ENCODE assay signal across 19 cellular contexts in the genomic region with DNA sequence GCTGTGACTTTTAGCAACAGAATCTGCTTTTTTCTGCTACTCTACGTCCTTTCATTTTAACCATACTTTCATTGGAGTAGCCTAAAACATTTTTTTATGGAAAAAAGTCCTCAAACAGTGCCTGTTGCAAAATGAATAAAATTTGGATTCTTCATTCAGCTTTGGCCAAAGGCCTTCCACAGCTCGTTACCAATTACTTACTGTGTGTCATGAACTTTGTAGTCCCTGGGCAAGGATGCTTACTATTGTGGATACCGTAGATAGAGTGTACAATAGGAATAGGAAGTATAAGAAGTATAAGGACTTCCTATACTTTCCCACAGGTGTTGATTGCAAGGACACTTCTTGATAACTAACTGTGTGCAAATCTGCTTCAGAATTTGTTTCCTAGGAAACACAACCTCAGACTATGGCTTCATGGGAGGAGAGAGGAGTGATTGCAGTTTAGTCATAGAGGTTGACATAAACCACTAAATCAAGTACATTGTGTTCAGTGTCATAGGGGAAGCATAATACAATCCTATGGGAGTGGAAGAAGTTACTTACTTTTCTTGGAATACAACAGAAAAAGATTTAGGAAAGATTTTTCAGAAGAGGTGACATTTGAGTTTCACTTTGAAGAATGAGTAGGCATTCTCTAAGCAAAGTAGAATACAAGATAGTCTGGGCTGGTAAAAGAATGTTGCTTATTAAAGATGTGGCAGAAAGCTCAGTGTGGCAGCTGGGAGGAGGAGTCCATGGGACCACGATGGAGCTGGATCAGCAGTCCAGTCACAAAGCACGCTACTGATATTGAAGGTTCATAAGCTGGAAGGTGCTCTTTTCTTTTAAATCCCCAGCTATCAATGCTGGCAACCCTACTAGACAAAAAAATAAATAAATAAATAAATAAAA.
A peak's percentile ranks its signal among the peaks of the same experiment; 100 is the strongest.
DNase-seq lines count a peak whose midpoint lies in the region; ATAC-seq and TF ChIP-seq lines count a peak whose summit lies in the region.
"Had no signal": no experiment of that assay in that cellular context is flagged by ENCODE, and none has a peak within 500 bp of the region (broad histone marks: within the 10 kb centered on the region; RNA-seq: fewer than 3 reads in every experiment).

No MANE protein-coding gene starts in this region.

- H3K9me3 Mint-ChIP-seq in activated CD4-positive, alpha-beta memory T cell treated with anti-CD3 and anti-CD28 coated beads for 36 hours = no peaks in the 10 kb centered on the region
- H3K9me3 Mint-ChIP-seq: activated T-helper 17 cell treated with anti-CD3 and anti-CD28 coated beads, Interleukin-2, amount 50 U/mL, for 72 hours; CD8-positive, alpha-beta memory T cell had no signal

- no peak for TF ChIP-seq RAD21 in SK-N-SH (IDR thresholded peaks at IDR 0.05; ENCODE audit: low read length)

- no peak for TF ChIP-seq EP300 in SK-N-SH (IDR thresholded peaks at IDR 0.05; ENCODE audit: borderline replicate concordance in 1 of 2, low read depth in 1 of 2, low read length in 1 of 2)

- no peak overlapping the region for H3K4me3 ChIP-seq in SK-N-SH (ENCODE audit: low read depth in 2 of 2, low read length in 1 of 2)
- no peak overlapping the region for H3K4me3 ChIP-seq in lower lobe of right lung
- H3K4me3 ChIP-seq: ovary, spleen had no signal

- peaks cover 6% of the 10 kb centered on the region for H3K36me3 Mint-ChIP-seq in activated CD4-positive, alpha-beta memory T cell treated with anti-CD3 and anti-CD28 coated beads for 36 hours

- peak; percentile 6 for DNase-seq in AG08395 (ENCODE audit: low spot score)
- no peak for DNase-seq in SK-N-SH
- DNase-seq in lower lobe of right lung = no peak
- DNase-seq in effector CD4-positive, alpha-beta T cell = no peak
- no peak for DNase-seq in activated CD4-positive, alpha-beta memory T cell treated with anti-CD3 and anti-CD28 coated beads for 36 hours
- DNase-seq in left ventricle myocardium superior = no peak
- DNase-seq in activated naive CD4-positive, alpha-beta T cell treated with Interleukin-2 at 50 U/mL for 16 hours = no peak
- DNase-seq: ACHN; activated CD8-positive, alpha-beta T cell treated with anti-CD3 and anti-CD28 coated beads, Interleukin-2, amount 10 ng/mL, durations not matched to agents 7 days and 5 days; CD8-positive, alpha-beta memory T cell; effector CD8-positive, alpha-beta T cell; Kasumi-1; NCI-H187; ovary; spleen; stimulated activated naive CD4-positive, alpha-beta T cell; trophoblast cell had no signal

- peaks cover 3 to 6% of the 10 kb centered on the region in 2 experiments; a peak in 3 of 4 replicates for H3K4me1 ChIP-seq in SK-N-SH (ENCODE audit: control insufficient read depth in 1 of 2, insufficient read depth in 2 of 2, low read depth in 1 of 2, low read length in 1 of 2)
- H3K4me1 ChIP-seq in lower lobe of right lung = no peaks in the 10 kb centered on the region
- H3K4me1 ChIP-seq: spleen had no signal

- H3K36me3 ChIP-seq in SK-N-SH (replicated peaks in 1 of 2; ENCODE audit: control insufficient read depth in 1 of 2, insufficient read depth in 2 of 2, low read length in 1 of 2) (peaks cover 2 to 7% of the 10 kb centered on the region in 2 experiments), lower lobe of right lung (peaks cover 8% of the 10 kb centered on the region)
- H3K36me3 ChIP-seq: ovary had no signal

- peaks cover 5% of the 10 kb centered on the region for H3K4me1 Mint-ChIP-seq in activated CD4-positive, alpha-beta memory T cell treated with anti-CD3 and anti-CD28 coated beads for 36 hours (ENCODE audit: low read depth)
- H3K4me1 Mint-ChIP-seq: CD8-positive, alpha-beta memory T cell had no signal

- no peak overlapping the region for H3K4me2 ChIP-seq in SK-N-SH

- POLR2A ChIA-PET in SK-N-SH (lab: Yijun Ruan, JAX) = no interaction called here
- POLR2A ChIA-PET in activated CD4-positive, alpha-beta memory T cell treated with anti-CD3 and anti-CD28 coated beads for 36 hours (lab: Charles Lee) = no interaction called here

- H3K4me3 Mint-ChIP-seq in activated CD4-positive, alpha-beta memory T cell treated with anti-CD3 and anti-CD28 coated beads for 36 hours = no peak overlapping the region
- H3K4me3 Mint-ChIP-seq: activated CD8-positive, alpha-beta T cell treated with anti-CD3 and anti-CD28 coated beads, Interleukin-2, amount 10 ng/mL, durations not matched to agents 7 days and 5 days; activated T-helper 17 cell treated with anti-CD3 and anti-CD28 coated beads, Interleukin-2, amount 50 U/mL, for 72 hours; CD8-positive, alpha-beta memory T cell had no signal

- no peaks in the 10 kb centered on the region; the same call in 1 of the 2 replicates for H3K79me2 ChIP-seq in SK-N-SH (ENCODE audit: insufficient read depth)

- H3K27ac ChIP-seq in SK-N-SH (ENCODE audit: low read depth in 2 of 2, low read length in 1 of 2) (peak overlapping the region in 1 of 2 experiments; percentile 55; a peak in 2 of 4 replicates), lower lobe of right lung (no peak overlapping the region)
- H3K27ac ChIP-seq: ovary, spleen had no signal

- no peak overlapping the region for H3K9ac ChIP-seq in SK-N-SH

- H3K27ac Mint-ChIP-seq in activated CD4-positive, alpha-beta memory T cell treated with anti-CD3 and anti-CD28 coated beads for 36 hours = no peak overlapping the region
- H3K27ac Mint-ChIP-seq: activated CD8-positive, alpha-beta T cell treated with anti-CD3 and anti-CD28 coated beads, Interleukin-2, amount 10 ng/mL, durations not matched to agents 7 days and 5 days; activated T-helper 17 cell treated with anti-CD3 and anti-CD28 coated beads, Interleukin-2, amount 50 U/mL, for 72 hours had no signal

- H3F3A ChIP-seq in SK-N-SH (replicated peaks; ENCODE audit: insufficient read depth) = peaks cover 25% of the 10 kb centered on the region

- no peaks in the 10 kb centered on the region for H3K27me3 Mint-ChIP-seq in activated CD4-positive, alpha-beta memory T cell treated with anti-CD3 and anti-CD28 coated beads for 36 hours
- H3K27me3 Mint-ChIP-seq: activated T-helper 17 cell treated with anti-CD3 and anti-CD28 coated beads, Interleukin-2, amount 50 U/mL, for 72 hours; CD8-positive, alpha-beta memory T cell had no signal

- no peak overlapping the region for H2AFZ ChIP-seq in SK-N-SH (ENCODE audit: low read depth)

- ATAC-seq in esophagus mucosa (peak; percentile 22), lower lobe of right lung (peak; percentile 31 to 38), left ventricle myocardium superior (no peak)
- ATAC-seq: activated CD8-positive, alpha-beta T cell treated with anti-CD3 and anti-CD28 coated beads, Interleukin-2, amount 10 ng/mL, durations not matched to agents 7 days and 5 days; activated T-helper 17 cell treated with anti-CD3 and anti-CD28 coated beads, Interleukin-2, amount 50 U/mL, for 72 hours had no signal

- H3K27me3 ChIP-seq in SK-N-SH (ENCODE audit: insufficient read depth) (no peaks in the 10 kb centered on the region), lower lobe of right lung (ENCODE audit: low read depth) (no peaks in the 10 kb centered on the region)
- H3K27me3 ChIP-seq: ovary, spleen had no signal

- no peaks in the 10 kb centered on the region for H3K9me2 ChIP-seq in SK-N-SH

- H3K9me3 ChIP-seq in SK-N-SH (no peaks in the 10 kb centered on the region), lower lobe of right lung (no peaks in the 10 kb centered on the region)
- H3K9me3 ChIP-seq: ovary, spleen had no signal

- TF ChIP-seq CTCF in SK-N-SH (IDR thresholded peaks at IDR 0.05) (no peak), lower lobe of right lung (IDR thresholded peaks at IDR 0.05) (no peak)

- CTCF ChIA-PET in SK-N-SH (lab: Yijun Ruan, JAX) = interaction anchor here (0.8 kb wide), 1 partner anchor 1124 kb away, joined by 3 read pairs; no protein-coding TSS in a partner anchor
- CTCF ChIA-PET in activated CD4-positive, alpha-beta memory T cell treated with anti-CD3 and anti-CD28 coated beads for 36 hours (lab: Charles Lee) = no interaction called here

- intact Hi-C loops in lower lobe of right lung (cut with DNase I) (no loop called here), left ventricle myocardium superior (cut with micrococcal nuclease) (no loop called here)
- intact Hi-C loops in activated CD4-positive, alpha-beta memory T cell treated with anti-CD3 and anti-CD28 coated beads for 36 hours (cut with micrococcal nuclease) = no loop called here

- WGBS in SK-N-SH (ENCODE audit: low lambda C conversion rate) = 46% methylated on average over 5 of the region's 5 CpGs

- H4K20me1 ChIP-seq in SK-N-SH (ENCODE audit: insufficient read depth) = no peaks in the 10 kb centered on the region

TF ChIP-seq in SK-N-SH, 30 proteins besides CTCF, POLR2A, EP300 and RAD21:
- no peak for TF ChIP-seq GATA2 (CRISPR knock-in tag; IDR thresholded peaks at IDR 0.05)
- peak; percentile 68 for TF ChIP-seq PBX3 (IDR thresholded peaks at IDR 0.05)
- no peak for TF ChIP-seq YY1 (IDR thresholded peaks at IDR 0.05; ENCODE audit: low read depth)
- no peak for TF ChIP-seq JUND (IDR thresholded peaks at IDR 0.05)
- TF ChIP-seq SMC3 (IDR thresholded peaks at IDR 0.05; ENCODE audit: low read depth, low read length) = no peak
